Comparison of ENCODE assay signal across 1 cellular context in the genomic region with DNA sequence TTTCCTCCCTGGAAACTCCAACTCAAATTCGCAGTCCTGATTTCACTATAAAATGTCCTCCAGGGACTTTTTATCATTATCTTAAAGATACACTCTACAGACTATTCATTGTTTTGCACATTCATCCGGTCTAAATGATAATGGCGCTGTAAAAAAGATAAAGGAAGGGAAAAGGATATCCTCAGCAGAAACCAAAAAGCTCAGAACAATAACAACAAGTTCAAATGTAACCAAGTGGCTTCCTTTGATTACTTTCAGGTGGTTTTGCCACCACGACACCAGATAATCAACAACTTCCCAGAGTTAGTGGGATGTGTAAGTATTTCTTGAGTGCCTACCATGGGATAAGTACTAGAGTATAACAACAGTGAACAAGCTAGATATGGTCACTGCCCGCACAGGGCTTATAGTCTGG.
TF ChIP-seq lines count a peak whose summit lies in the region.

No MANE protein-coding gene starts in this region.

TF ChIP-seq in endothelial cell of umbilical vein, 7 proteins besides CTCF, POLR2A, EP300 and RAD21:
- TF ChIP-seq FOS (IDR thresholded peaks at IDR 0.05; ENCODE audit: borderline replicate concordance, insufficient read depth, low read length) (no peak), MYC (IDR thresholded peaks at IDR 0.05; ENCODE audit: low read depth, low read length) (no peak), JUN (IDR thresholded peaks at IDR 0.05; ENCODE audit: borderline replicate concordance, insufficient read depth, insufficient read length, low read depth) (no peak), EZH2 (IDR thresholded peaks at IDR 0.05; ENCODE audit: borderline replicate concordance, low read depth, low read length, severe bottlenecking) (no peak), POLR2AphosphoS5 (IDR thresholded peaks at IDR 0.05; ENCODE audit: insufficient read depth, low read depth, low read length) (peak; percentile 38), GATA2 (IDR thresholded peaks at IDR 0.05; ENCODE audit: insufficient read depth, insufficient read length, low read depth, low read length) (peak; percentile 82)
- TF ChIP-seq, protein P1, sequence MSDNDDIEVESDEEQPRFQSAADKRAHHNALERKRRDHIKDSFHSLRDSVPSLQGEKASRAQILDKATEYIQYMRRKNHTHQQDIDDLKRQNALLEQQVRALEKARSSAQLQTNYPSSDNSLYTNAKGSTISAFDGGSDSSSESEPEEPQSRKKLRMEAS (IDR thresholded peaks at IDR 0.05; ENCODE audit: insufficient read depth, insufficient read length) = no peak
